Comparison of ENCODE assay signal across 24 cellular contexts in the genomic region with DNA sequence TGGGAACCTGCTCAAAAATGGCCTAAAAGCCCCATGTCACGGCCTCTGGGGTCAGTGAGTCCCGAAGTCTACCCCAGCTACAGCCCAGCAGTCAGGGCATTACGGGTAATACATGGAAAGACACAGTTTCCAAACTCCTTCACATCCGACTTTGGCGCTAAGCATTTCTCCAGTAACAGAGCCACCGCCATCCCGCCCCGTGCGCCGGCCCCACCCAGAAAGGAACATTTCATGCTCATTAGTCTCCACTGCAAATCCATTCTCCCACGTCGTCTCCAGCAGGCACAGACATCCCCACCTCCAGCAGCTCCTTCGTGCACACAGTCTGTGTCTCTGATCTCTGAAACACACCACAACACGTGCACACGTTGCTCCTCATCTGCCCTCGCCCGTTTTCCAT.
"Had no signal": no experiment of that assay in that cellular context is flagged by ENCODE, and none has a peak within 500 bp of the region (broad histone marks: within the 10 kb centered on the region; RNA-seq: fewer than 3 reads in every experiment).

No MANE protein-coding gene starts in this region.

- H3K4me1 ChIP-seq: right atrium auricular region, right lobe of liver, tibial nerve, vagina had no signal

- H3K27me3 ChIP-seq: hepatocyte, ovary, right atrium auricular region, right lobe of liver, tibial nerve, vagina had no signal

- H3K4me3 ChIP-seq: hepatocyte, left ventricle myocardium inferior, lung, mucosa of descending colon, ovary, right atrium auricular region, right lobe of liver, smooth muscle cell, tibial nerve, vagina had no signal

- H3K27ac Mint-ChIP-seq: naive thymus-derived CD4-positive, alpha-beta T cell; progenitor cell of endocrine pancreas; stimulated activated memory B cell treated with anti-CD40 and anti-IgM and Interleukin-4, amounts not matched to agents 10 μg/mL and 1 μg/mL and 100 μg/mL, for 72 hours; stimulated activated naive CD8-positive, alpha-beta T cell treated with anti-CD3 and anti-CD28 coated beads, Interleukin-15, amount 100 ng/mL, for 72 hours; type B pancreatic cell had no signal

- H3K79me2 ChIP-seq: hepatocyte had no signal

- H3K36me3 ChIP-seq: left ventricle myocardium inferior, ovary, right atrium auricular region, right lobe of liver, tibial nerve, vagina had no signal

- H3K27ac ChIP-seq: hepatocyte, left ventricle myocardium inferior, right atrium auricular region, right lobe of liver, tibial nerve, vagina had no signal

- H2AFZ ChIP-seq: hepatocyte had no signal

- H3K4me3 Mint-ChIP-seq: naive thymus-derived CD4-positive, alpha-beta T cell; natural killer cell treated with Interleukin-12 subunit alpha and Interleukin-12 subunit beta and Interleukin-15 and Interleukin-18, amount 100 ng/mL, for 72 hours; stimulated activated memory B cell treated with anti-CD40 and anti-IgM and Interleukin-4, amounts not matched to agents 10 μg/mL and 1 μg/mL and 100 μg/mL, for 72 hours; stimulated activated naive CD8-positive, alpha-beta T cell treated with anti-CD3 and anti-CD28 coated beads, Interleukin-15, amount 100 ng/mL, for 72 hours; type B pancreatic cell had no signal

- H3K27me3 Mint-ChIP-seq: natural killer cell treated with Interleukin-12 subunit alpha and Interleukin-12 subunit beta and Interleukin-15 and Interleukin-18, amount 100 ng/mL, for 72 hours; stimulated activated naive CD8-positive, alpha-beta T cell treated with anti-CD3 and anti-CD28 coated beads, Interleukin-15, amount 100 ng/mL, for 72 hours had no signal

- H3K4me2 ChIP-seq: hepatocyte, smooth muscle cell had no signal

- H3K9me3 ChIP-seq: mucosa of descending colon, ovary, right atrium auricular region, right lobe of liver, tibial nerve, vagina had no signal

- H3K36me3 Mint-ChIP-seq: stimulated activated memory B cell treated with anti-CD40 and anti-IgM and Interleukin-4, amounts not matched to agents 10 μg/mL and 1 μg/mL and 100 μg/mL, for 72 hours had no signal

- H3K9me3 Mint-ChIP-seq: natural killer cell treated with Interleukin-12 subunit alpha and Interleukin-12 subunit beta and Interleukin-15 and Interleukin-18, amount 100 ng/mL, for 72 hours had no signal

- DNase-seq: islet precursor cell; left ventricle myocardium inferior; midbrain; mucosa of descending colon; naive thymus-derived CD4-positive, alpha-beta T cell; ovary; right lobe of liver; stimulated activated CD4-positive, alpha-beta T cell treated with anti-CD3 and anti-CD28 coated beads, Interleukin-1b, Interleukin-23, amount 100 ng/mL, for 48 hours; stimulated activated CD4-positive, alpha-beta T cell treated with anti-CD3 and anti-CD28 coated beads, Interleukin-2, amount 100 ng/mL, for 48 hours; stimulated activated CD4-positive, alpha-beta T cell treated with anti-CD3 and anti-CD28 coated beads, Interleukin-4, amount 100 ng/mL, for 4 hours; stimulated activated CD8-positive, alpha-beta memory T cell treated with anti-CD3 and anti-CD28 coated beads, Interleukin-4, amount 100 ng/mL, for 48 hours; stimulated activated naive CD4-positive, alpha-beta T cell treated with Interleukin-2 at 50 U/mL for 16 hours; stimulated activated naive CD8-positive, alpha-beta T cell treated with anti-CD3 and anti-CD28 coated beads, Interleukin-15, amount 100 ng/mL, for 72 hours; substantia nigra had no signal

- H3K4me1 Mint-ChIP-seq: stimulated activated memory B cell treated with anti-CD40 and anti-IgM and Interleukin-4, amounts not matched to agents 10 μg/mL and 1 μg/mL and 100 μg/mL, for 72 hours had no signal
